In the genomic region with DNA sequence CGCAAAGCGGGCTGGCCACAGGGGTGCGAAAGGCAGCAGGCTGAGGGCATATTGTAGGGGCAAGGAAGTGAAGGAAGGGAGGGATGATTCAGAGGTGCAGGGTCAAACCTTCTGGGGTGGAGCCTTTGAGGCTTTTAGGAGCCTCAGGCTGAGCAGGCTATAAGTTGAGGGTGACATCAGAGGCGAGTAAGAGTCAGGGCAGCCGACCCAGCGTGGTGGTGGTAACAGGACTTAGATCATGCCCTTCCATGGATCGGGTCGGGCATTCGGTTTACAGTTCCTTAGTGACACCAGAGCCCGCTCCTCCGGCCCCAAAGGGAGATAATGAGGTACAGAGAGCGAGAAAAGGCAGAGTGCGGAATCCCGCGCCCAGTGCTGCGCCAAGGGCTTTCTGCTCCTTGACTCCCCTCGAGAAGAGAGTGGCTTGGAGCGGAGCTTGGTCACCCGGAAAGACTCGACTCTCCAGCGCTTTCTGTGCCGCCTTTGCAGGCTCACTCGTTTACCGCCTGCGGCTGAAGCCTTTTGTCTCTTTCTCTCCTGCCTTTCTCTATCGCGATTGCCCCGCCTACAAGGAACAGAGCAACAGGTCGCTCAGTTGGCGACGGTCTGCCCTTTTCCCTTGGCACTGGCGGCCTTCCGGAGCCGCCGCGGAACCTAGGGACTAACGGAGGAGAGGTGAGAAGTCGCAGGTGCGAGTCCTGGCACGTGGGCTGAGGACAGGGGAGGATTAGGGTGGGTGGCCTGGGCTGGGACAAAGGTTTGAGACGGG, we compare ENCODE assay signal across 1 cellular context.
TF ChIP-seq lines count a peak whose summit lies in the region.

No MANE protein-coding gene starts in this region.

TF ChIP-seq in HepG2, 621 proteins besides CTCF, POLR2A, EP300 and RAD21 (continued from another document and continues in another):
- TF ChIP-seq, protein P1, sequence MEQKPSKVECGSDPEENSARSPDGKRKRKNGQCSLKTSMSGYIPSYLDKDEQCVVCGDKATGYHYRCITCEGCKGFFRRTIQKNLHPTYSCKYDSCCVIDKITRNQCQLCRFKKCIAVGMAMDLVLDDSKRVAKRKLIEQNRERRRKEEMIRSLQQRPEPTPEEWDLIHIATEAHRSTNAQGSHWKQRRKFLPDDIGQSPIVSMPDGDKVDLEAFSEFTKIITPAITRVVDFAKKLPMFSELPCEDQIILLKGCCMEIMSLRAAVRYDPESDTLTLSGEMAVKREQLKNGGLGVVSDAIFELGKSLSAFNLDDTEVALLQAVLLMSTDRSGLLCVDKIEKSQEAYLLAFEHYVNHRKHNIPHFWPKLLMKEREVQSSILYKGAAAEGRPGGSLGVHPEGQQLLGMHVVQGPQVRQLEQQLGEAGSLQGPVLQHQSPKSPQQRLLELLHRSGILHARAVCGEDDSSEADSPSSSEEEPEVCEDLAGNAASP (CRISPR knock-in tag; IDR thresholded peaks at IDR 0.05; ENCODE audit: borderline replicate concordance): no peak
- TF ChIP-seq HOXA5 (CRISPR knock-in tag; IDR thresholded peaks at IDR 0.05): no peak
- TF ChIP-seq, protein P2, sequence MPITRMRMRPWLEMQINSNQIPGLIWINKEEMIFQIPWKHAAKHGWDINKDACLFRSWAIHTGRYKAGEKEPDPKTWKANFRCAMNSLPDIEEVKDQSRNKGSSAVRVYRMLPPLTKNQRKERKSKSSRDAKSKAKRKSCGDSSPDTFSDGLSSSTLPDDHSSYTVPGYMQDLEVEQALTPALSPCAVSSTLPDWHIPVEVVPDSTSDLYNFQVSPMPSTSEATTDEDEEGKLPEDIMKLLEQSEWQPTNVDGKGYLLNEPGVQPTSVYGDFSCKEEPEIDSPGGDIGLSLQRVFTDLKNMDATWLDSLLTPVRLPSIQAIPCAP (CRISPR knock-in tag; IDR thresholded peaks at IDR 0.05; ENCODE audit: low read depth): no peak
- TF ChIP-seq, protein P3, sequence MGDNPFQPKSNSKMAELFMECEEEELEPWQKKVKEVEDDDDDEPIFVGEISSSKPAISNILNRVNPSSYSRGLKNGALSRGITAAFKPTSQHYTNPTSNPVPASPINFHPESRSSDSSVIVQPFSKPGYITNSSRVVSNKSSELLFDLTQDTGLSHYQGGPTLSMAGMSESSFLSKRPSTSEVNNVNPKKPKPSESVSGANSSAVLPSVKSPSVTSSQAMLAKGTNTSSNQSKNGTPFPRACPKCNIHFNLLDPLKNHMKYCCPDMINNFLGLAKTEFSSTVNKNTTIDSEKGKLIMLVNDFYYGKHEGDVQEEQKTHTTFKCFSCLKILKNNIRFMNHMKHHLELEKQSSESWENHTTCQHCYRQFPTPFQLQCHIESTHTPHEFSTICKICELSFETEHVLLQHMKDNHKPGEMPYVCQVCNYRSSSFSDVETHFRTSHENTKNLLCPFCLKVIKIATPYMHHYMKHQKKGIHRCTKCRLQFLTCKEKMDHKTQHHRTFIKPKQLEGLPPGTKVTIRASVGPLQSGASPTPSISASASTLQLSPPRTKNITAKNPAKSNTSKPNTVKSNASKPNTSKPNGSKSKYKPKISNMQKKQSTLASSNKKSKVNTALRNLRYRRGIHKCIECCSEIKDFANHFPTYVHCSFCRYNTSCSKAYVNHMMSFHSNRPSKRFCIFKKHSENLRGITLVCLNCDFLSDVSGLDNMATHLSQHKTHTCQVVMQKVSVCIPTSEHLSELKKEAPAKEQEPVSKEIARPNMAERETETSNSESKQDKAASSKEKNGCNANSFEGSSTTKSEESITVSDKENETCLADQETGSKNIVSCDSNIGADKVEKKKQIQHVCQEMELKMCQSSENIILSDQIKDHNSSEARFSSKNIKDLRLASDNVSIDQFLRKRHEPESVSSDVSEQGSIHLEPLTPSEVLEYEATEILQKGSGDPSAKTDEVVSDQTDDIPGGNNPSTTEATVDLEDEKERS (CRISPR knock-in tag; IDR thresholded peaks at IDR 0.05): no peak
- no peak for TF ChIP-seq ZNF432 (CRISPR knock-in tag; IDR thresholded peaks at IDR 0.05; ENCODE audit: borderline replicate concordance)
- no peak for TF ChIP-seq ZFP37 (CRISPR knock-in tag; IDR thresholded peaks at IDR 0.05; ENCODE audit: borderline replicate concordance)
- TF ChIP-seq NCOR1 (IDR thresholded peaks at IDR 0.05; ENCODE audit: borderline replicate concordance, low read length): no peak
- no peak for TF ChIP-seq GPN1 (CRISPR knock-in tag; IDR thresholded peaks at IDR 0.05; ENCODE audit: borderline replicate concordance)
- TF ChIP-seq, protein P4, sequence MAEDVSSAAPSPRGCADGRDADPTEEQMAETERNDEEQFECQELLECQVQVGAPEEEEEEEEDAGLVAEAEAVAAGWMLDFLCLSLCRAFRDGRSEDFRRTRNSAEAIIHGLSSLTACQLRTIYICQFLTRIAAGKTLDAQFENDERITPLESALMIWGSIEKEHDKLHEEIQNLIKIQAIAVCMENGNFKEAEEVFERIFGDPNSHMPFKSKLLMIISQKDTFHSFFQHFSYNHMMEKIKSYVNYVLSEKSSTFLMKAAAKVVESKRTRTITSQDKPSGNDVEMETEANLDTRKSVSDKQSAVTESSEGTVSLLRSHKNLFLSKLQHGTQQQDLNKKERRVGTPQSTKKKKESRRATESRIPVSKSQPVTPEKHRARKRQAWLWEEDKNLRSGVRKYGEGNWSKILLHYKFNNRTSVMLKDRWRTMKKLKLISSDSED (CRISPR knock-in tag; IDR thresholded peaks at IDR 0.05): no peak
- peak; percentile 14 for TF ChIP-seq SRSF1 (optimal IDR thresholded peaks at IDR 0.05; ENCODE audit: low read depth, low read length)
- no peak for TF ChIP-seq SIN3A (IDR thresholded peaks at IDR 0.05; ENCODE audit: borderline replicate concordance, low read depth, low read length)
- TF ChIP-seq ZNF607 (CRISPR knock-in tag; IDR thresholded peaks at IDR 0.05; ENCODE audit: borderline replicate concordance): no peak
- TF ChIP-seq, protein P5, sequence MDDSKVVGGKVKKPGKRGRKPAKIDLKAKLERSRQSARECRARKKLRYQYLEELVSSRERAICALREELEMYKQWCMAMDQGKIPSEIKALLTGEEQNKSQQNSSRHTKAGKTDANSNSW (CRISPR knock-in tag; IDR thresholded peaks at IDR 0.05; ENCODE audit: borderline replicate concordance): no peak
- TF ChIP-seq TGIF2 (CRISPR knock-in tag; IDR thresholded peaks at IDR 0.05): peak; percentile 58; the same call in 1 of the 2 replicates
- TF ChIP-seq KLF12 (CRISPR knock-in tag; IDR thresholded peaks at IDR 0.05; ENCODE audit: borderline replicate concordance): no peak
- TF ChIP-seq ZNF703 (CRISPR knock-in tag; IDR thresholded peaks at IDR 0.05; ENCODE audit: borderline replicate concordance): 0 out of 2 replicates have a peak, but pooled peaks have one; percentile 1
- peak; percentile 64; the same call in 1 of the 2 replicates for TF ChIP-seq PAF1 (CRISPR knock-in tag; IDR thresholded peaks at IDR 0.05)
- TF ChIP-seq, protein P6, sequence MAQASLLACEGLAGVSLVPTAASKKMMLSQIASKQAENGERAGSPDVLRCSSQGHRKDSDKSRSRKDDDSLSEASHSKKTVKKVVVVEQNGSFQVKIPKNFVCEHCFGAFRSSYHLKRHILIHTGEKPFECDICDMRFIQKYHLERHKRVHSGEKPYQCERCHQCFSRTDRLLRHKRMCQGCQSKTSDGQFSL (CRISPR knock-in tag; IDR thresholded peaks at IDR 0.05): no peak
- no peak for TF ChIP-seq SIN3B (IDR thresholded peaks at IDR 0.05; ENCODE audit: low read length)
- TF ChIP-seq, protein P7, sequence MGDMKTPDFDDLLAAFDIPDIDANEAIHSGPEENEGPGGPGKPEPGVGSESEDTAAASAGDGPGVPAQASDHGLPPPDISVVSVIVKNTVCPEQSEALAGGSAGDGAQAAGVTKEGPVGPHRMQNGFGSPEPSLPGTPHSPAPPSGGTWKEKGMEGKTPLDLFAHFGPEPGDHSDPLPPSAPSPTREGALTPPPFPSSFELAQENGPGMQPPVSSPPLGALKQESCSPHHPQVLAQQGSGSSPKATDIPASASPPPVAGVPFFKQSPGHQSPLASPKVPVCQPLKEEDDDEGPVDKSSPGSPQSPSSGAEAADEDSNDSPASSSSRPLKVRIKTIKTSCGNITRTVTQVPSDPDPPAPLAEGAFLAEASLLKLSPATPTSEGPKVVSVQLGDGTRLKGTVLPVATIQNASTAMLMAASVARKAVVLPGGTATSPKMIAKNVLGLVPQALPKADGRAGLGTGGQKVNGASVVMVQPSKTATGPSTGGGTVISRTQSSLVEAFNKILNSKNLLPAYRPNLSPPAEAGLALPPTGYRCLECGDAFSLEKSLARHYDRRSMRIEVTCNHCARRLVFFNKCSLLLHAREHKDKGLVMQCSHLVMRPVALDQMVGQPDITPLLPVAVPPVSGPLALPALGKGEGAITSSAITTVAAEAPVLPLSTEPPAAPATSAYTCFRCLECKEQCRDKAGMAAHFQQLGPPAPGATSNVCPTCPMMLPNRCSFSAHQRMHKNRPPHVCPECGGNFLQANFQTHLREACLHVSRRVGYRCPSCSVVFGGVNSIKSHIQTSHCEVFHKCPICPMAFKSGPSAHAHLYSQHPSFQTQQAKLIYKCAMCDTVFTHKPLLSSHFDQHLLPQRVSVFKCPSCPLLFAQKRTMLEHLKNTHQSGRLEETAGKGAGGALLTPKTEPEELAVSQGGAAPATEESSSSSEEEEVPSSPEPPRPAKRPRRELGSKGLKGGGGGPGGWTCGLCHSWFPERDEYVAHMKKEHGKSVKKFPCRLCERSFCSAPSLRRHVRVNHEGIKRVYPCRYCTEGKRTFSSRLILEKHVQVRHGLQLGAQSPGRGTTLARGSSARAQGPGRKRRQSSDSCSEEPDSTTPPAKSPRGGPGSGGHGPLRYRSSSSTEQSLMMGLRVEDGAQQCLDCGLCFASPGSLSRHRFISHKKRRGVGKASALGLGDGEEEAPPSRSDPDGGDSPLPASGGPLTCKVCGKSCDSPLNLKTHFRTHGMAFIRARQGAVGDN (CRISPR knock-in tag; IDR thresholded peaks at IDR 0.05): 0 out of 2 replicates have a peak, but pooled peaks have one; percentile 64
- no peak for TF ChIP-seq CENPX (CRISPR knock-in tag; IDR thresholded peaks at IDR 0.05)
- TF ChIP-seq DPF2 (CRISPR knock-in tag; IDR thresholded peaks at IDR 0.05; ENCODE audit: borderline replicate concordance, low read depth): no peak
- TF ChIP-seq ZNF792 (CRISPR knock-in tag; IDR thresholded peaks at IDR 0.05): no peak
- TF ChIP-seq ZNF780A (CRISPR knock-in tag; IDR thresholded peaks at IDR 0.05): no peak
- no peak for TF ChIP-seq NFIC (IDR thresholded peaks at IDR 0.05; ENCODE audit: low read length)
- TF ChIP-seq SAP130 (CRISPR knock-in tag; IDR thresholded peaks at IDR 0.05; ENCODE audit: low read depth): 0 out of 2 replicates have a peak, but pooled peaks have one; percentile 9
- TF ChIP-seq, protein P8, sequence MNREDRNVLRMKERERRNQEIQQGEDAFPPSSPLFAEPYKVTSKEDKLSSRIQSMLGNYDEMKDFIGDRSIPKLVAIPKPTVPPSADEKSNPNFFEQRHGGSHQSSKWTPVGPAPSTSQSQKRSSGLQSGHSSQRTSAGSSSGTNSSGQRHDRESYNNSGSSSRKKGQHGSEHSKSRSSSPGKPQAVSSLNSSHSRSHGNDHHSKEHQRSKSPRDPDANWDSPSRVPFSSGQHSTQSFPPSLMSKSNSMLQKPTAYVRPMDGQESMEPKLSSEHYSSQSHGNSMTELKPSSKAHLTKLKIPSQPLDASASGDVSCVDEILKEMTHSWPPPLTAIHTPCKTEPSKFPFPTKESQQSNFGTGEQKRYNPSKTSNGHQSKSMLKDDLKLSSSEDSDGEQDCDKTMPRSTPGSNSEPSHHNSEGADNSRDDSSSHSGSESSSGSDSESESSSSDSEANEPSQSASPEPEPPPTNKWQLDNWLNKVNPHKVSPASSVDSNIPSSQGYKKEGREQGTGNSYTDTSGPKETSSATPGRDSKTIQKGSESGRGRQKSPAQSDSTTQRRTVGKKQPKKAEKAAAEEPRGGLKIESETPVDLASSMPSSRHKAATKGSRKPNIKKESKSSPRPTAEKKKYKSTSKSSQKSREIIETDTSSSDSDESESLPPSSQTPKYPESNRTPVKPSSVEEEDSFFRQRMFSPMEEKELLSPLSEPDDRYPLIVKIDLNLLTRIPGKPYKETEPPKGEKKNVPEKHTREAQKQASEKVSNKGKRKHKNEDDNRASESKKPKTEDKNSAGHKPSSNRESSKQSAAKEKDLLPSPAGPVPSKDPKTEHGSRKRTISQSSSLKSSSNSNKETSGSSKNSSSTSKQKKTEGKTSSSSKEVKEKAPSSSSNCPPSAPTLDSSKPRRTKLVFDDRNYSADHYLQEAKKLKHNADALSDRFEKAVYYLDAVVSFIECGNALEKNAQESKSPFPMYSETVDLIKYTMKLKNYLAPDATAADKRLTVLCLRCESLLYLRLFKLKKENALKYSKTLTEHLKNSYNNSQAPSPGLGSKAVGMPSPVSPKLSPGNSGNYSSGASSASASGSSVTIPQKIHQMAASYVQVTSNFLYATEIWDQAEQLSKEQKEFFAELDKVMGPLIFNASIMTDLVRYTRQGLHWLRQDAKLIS (CRISPR knock-in tag; IDR thresholded peaks at IDR 0.05): no peak
- TF ChIP-seq SALL1 (CRISPR knock-in tag; IDR thresholded peaks at IDR 0.05): 0 out of 2 replicates have a peak, but pooled peaks have one; percentile 9
- TF ChIP-seq NR2F2 (IDR thresholded peaks at IDR 0.05; ENCODE audit: borderline replicate concordance, low read depth): no peak
- TF ChIP-seq TAF15 (IDR thresholded peaks at IDR 0.05; ENCODE audit: low read depth, low read length, poor library complexity, severe bottlenecking): no peak
- TF ChIP-seq, protein P9, sequence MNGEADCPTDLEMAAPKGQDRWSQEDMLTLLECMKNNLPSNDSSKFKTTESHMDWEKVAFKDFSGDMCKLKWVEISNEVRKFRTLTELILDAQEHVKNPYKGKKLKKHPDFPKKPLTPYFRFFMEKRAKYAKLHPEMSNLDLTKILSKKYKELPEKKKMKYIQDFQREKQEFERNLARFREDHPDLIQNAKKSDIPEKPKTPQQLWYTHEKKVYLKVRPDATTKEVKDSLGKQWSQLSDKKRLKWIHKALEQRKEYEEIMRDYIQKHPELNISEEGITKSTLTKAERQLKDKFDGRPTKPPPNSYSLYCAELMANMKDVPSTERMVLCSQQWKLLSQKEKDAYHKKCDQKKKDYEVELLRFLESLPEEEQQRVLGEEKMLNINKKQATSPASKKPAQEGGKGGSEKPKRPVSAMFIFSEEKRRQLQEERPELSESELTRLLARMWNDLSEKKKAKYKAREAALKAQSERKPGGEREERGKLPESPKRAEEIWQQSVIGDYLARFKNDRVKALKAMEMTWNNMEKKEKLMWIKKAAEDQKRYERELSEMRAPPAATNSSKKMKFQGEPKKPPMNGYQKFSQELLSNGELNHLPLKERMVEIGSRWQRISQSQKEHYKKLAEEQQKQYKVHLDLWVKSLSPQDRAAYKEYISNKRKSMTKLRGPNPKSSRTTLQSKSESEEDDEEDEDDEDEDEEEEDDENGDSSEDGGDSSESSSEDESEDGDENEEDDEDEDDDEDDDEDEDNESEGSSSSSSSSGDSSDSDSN (CRISPR knock-in tag; IDR thresholded peaks at IDR 0.05): no peak
- no peak for TF ChIP-seq FLYWCH1 (CRISPR knock-in tag; IDR thresholded peaks at IDR 0.05)
- no peak for TF ChIP-seq ZNF136 (CRISPR knock-in tag; IDR thresholded peaks at IDR 0.05; ENCODE audit: low read depth)
- 0 out of 2 replicates have a peak, but pooled peaks have one; percentile 71 for TF ChIP-seq ZNF30 (CRISPR knock-in tag; IDR thresholded peaks at IDR 0.05)
- TF ChIP-seq TOE1 (CRISPR knock-in tag; IDR thresholded peaks at IDR 0.05): no peak
- no peak; the same call in 1 of the 2 replicates for TF ChIP-seq ZNF749 (CRISPR knock-in tag; IDR thresholded peaks at IDR 0.05; ENCODE audit: borderline replicate concordance)
- TF ChIP-seq, protein P10, sequence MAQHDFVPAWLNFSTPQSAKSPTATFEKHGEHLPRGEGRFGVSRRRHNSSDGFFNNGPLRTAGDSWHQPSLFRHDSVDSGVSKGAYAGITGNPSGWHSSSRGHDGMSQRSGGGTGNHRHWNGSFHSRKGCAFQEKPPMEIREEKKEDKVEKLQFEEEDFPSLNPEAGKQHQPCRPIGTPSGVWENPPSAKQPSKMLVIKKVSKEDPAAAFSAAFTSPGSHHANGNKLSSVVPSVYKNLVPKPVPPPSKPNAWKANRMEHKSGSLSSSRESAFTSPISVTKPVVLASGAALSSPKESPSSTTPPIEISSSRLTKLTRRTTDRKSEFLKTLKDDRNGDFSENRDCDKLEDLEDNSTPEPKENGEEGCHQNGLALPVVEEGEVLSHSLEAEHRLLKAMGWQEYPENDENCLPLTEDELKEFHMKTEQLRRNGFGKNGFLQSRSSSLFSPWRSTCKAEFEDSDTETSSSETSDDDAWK (CRISPR knock-in tag; IDR thresholded peaks at IDR 0.05): no peak
- TF ChIP-seq ZNF558 (CRISPR knock-in tag; IDR thresholded peaks at IDR 0.05; ENCODE audit: borderline replicate concordance): no peak
